In genomic region chr2:11771971-11772615, GRCh38 we compare ENCODE assay signal across 16 cellular contexts. TPM values are rescaled to one million over a fixed set of nuclear protein-coding genes. Genes with fewer than 3 reads are reported as not detected.
DNase-seq lines count a peak whose midpoint lies in the region; ATAC-seq and TF ChIP-seq lines count a peak whose summit lies in the region.
"Had no signal": no experiment of that assay in that cellular context is flagged by ENCODE, and none has a peak within 500 bp of the region (broad histone marks: within the 10 kb centered on the region; RNA-seq: fewer than 3 reads in every experiment).

No MANE protein-coding gene starts in this region.

- H3K27me3 ChIP-seq in psoas muscle (ENCODE audit: insufficient read depth in 3 of 3, low read length in 2 of 3) (no peaks in the 10 kb centered on the region), H7 (ENCODE audit: control insufficient read depth, insufficient read depth, low read length) (no peaks in the 10 kb centered on the region), breast epithelium (no peaks in the 10 kb centered on the region)

- peak; percentile 55 for DNase-seq in activated effector memory CD4-positive, alpha-beta T cell treated with anti-CD3 and anti-CD28 coated beads, Interleukin-2, amount 50 U/mL, for 16 hours
- no peak for DNase-seq in activated effector memory CD4-positive, alpha-beta T cell treated with Interleukin-2 at 50 U/mL for 16 hours
- DNase-seq in NCI-H446 (lab: John Stamatoyannopoulos, UW) (peak; percentile 76 to 84), fibroblast of the aortic adventitia (ENCODE audit: low read depth) (peak; percentile 23), psoas muscle (peak in 1 of 2 donors; percentile 34), H7 (no peak), breast epithelium (ENCODE audit: low spot score in 2 of 2) (no peak)
- DNase-seq: DMS53, GM23248, NCI-H1105, NCI-H1694 treated with DMSO at 0.1 percent for 48 hours, NCI-H82, SHP77 treated with DMSO at 0.1 percent for 48 hours had no signal

- peak in 3 of 4 donors; percentile 12 to 24 (median 21) for ATAC-seq in psoas muscle
- no peak for ATAC-seq in HG02571 (IDR thresholded peaks at IDR 0.05; ENCODE audit: unreplicated experiment)
- ATAC-seq: A549 had no signal

- 53 to 73% (median 56%) methylated on average over 8 of the region's 8 CpGs for WGBS in psoas muscle, 3 donors

- H3K4me1 ChIP-seq in psoas muscle (peaks cover 45% of the 10 kb centered on the region), breast epithelium (no peaks in the 10 kb centered on the region)
- H3K4me1 ChIP-seq: A549 had no signal

- no peak overlapping the region for H3K4me3 ChIP-seq in fibroblast of the aortic adventitia (ENCODE audit: low read depth, low read length)
- H3K4me3 ChIP-seq in psoas muscle, result no peak overlapping the region
- H3K4me3 ChIP-seq in H7 (ENCODE audit: insufficient read depth, low read depth, low read length), result no peak overlapping the region
- no peak overlapping the region for H3K4me3 ChIP-seq in breast epithelium
- H3K4me3 ChIP-seq: A549, GM23248 had no signal

- H3K36me3 ChIP-seq in psoas muscle (ENCODE audit: insufficient read depth in 1 of 2, low read depth in 1 of 2), result peaks cover 12 to 89% of the 10 kb centered on the region in 2 donors
- H3K36me3 ChIP-seq in H7 (replicated peaks; ENCODE audit: control insufficient read depth, insufficient read depth, low read length), result peaks cover 2% of the 10 kb centered on the region
- peaks cover 5% of the 10 kb centered on the region for H3K36me3 ChIP-seq in breast epithelium

- TF ChIP-seq CTCF in fibroblast of the aortic adventitia (IDR thresholded peaks at IDR 0.05; ENCODE audit: insufficient read depth, low read length), result no peak
- TF ChIP-seq CTCF in psoas muscle (IDR thresholded peaks at IDR 0.05), result no peak
- TF ChIP-seq CTCF in breast epithelium (IDR thresholded peaks at IDR 0.05), result no peak

- H3K9me3 ChIP-seq in psoas muscle (no peaks in the 10 kb centered on the region), breast epithelium (no peaks in the 10 kb centered on the region)
- H3K9me3 ChIP-seq: A549 had no signal

- no peak overlapping the region for H3K27ac ChIP-seq in psoas muscle
- no peak overlapping the region for H3K27ac ChIP-seq in breast epithelium
- H3K27ac ChIP-seq: A549, C4-2B, GM23248 had no signal

- intact Hi-C loops in psoas muscle (cut with DNase I) (loop anchor here in 1 of 2 donors (10.0 kb wide), 1 partner anchor 297 kb away; no protein-coding TSS in a partner anchor), breast epithelium (cut with DNase I; ENCODE audit: low total_unique reads) (no loop called here)

- TF ChIP-seq POLR2A in breast epithelium (IDR thresholded peaks at IDR 0.05), result no peak

RNA-seq across cellular contexts. Expression of gene LPIN1, which starts 25.7 kb away (rescaled TPM):
- total RNA-seq in fibroblast of the aortic adventitia (ENCODE audit: low replicate concordance) (50.4 and 157 TPM in 2 replicates), psoas muscle (100 to 1,000 TPM; 109 to 382 (median 250) TPM), breast epithelium (100 to 1,000 TPM in 1 of 3 donors, 10 to 100 TPM in 2; 78.6 to 106 (median 82.6) TPM)
- 100 to 1,000 TPM in 2 of 3 donors, 10 to 100 TPM in 1; 82.0 to 291 (median 146) TPM for polyA plus RNA-seq in psoas muscle
- total RNA-seq in H7 (2014; rRNA removed; shearing (Covaris generic)), result 11.5 and 15.0 TPM in 2 replicates

Comparison
In these comparisons a context has a peak if more than half of its experiments do, and no peak if none do; other contexts are left out.
1. DNase-seq: peak in activated effector memory CD4-positive, alpha-beta T cell treated with anti-CD3 and anti-CD28 coated beads, Interleukin-2, amount 50 U/mL, for 16 hours (single experiment), NCI-H446 (2 of 2) and fibroblast of the aortic adventitia (single experiment); none in activated effector memory CD4-positive, alpha-beta T cell treated with Interleukin-2 at 50 U/mL for 16 hours (single experiment), H7 (single experiment) and breast epithelium (0 of 2).